In genomic region chr6:22613695-22614094, GRCh38 we compare ENCODE assay signal across 16 cellular contexts. TPM values are rescaled to one million over a fixed set of nuclear protein-coding genes. Genes with fewer than 3 reads are reported as not detected.
DNase-seq lines count a peak whose midpoint lies in the region; ATAC-seq, FAIRE-seq and TF ChIP-seq lines count a peak whose summit lies in the region.
"Had no signal": no experiment of that assay in that cellular context is flagged by ENCODE, and none has a peak within 500 bp of the region (broad histone marks: within the 10 kb centered on the region; RNA-seq: fewer than 3 reads in every experiment).

No MANE protein-coding gene starts in this region.

- peaks cover 2% of the 10 kb centered on the region for H3K36me3 Mint-ChIP-seq in chondrocyte (ENCODE audit: low read depth)

- no peak overlapping the region for H3K4me2 ChIP-seq in PC-9

- H3K4me1 Mint-ChIP-seq in chondrocyte (ENCODE audit: low read depth): peaks cover 42% of the 10 kb centered on the region

- H3K27ac ChIP-seq in heart right ventricle (peak overlapping the region in 5 of 10 donors; percentile 33 to 69 (median 63)), PC-9 (no peak overlapping the region)
- H3K27ac ChIP-seq: cardiac muscle cell had no signal

- peaks cover 9% of the 10 kb centered on the region for H3K9me3 Mint-ChIP-seq in chondrocyte (ENCODE audit: low read depth)

- no peaks in the 10 kb centered on the region for H4K20me1 ChIP-seq in PC-9 (ENCODE audit: insufficient read depth)

- H2AFZ ChIP-seq in PC-9: no peak overlapping the region

- H3K4me3 Mint-ChIP-seq in chondrocyte (ENCODE audit: unreplicated experiment): no peak overlapping the region

- WGBS in heart right ventricle, 2 donors: 15 to 16% methylated on average over 3 of the region's 3 CpGs

- peak in 7 of 8 donors; percentile 58 to 91 (median 85) for ATAC-seq in heart right ventricle
- no peak for ATAC-seq in Right ventricle myocardium inferior

- CTCF ChIA-PET in PC-9 (lab: Charles Lee): no interaction called here

- peak overlapping the region; percentile 83 for H3K27ac Mint-ChIP-seq in chondrocyte (ENCODE audit: unreplicated experiment)

- H3K79me2 ChIP-seq in PC-9 (ENCODE audit: low read depth): no peaks in the 10 kb centered on the region

- BruUV-seq in PC-9 (replicated peaks; lab: Mats Ljungman, UMichigan): no TSS peak

- FAIRE-seq in urothelium cell line (lab: Jason Lieb, UNC): no peak
- FAIRE-seq: HTR-8/SVneo had no signal

- no peaks in the 10 kb centered on the region for H3F3A ChIP-seq in PC-9 (ENCODE audit: insufficient read depth, low read depth)

- intact Hi-C loops in heart right ventricle (cut with DNase I) (loop anchor here in 1 of 10 donors (5.0 kb wide), 1 partner anchor 1021 kb away; the partner anchor contains the start of gene SOX4), Right ventricle myocardium inferior (cut with DNase I) (loop anchor here (5.0 to 10.0 kb wide), 2 partner anchors 54 to 139 kb away; no protein-coding TSS in a partner anchor), PC-9 (cut with micrococcal nuclease; ENCODE audit: unreplicated experiment) (no loop called here)

- no peaks in the 10 kb centered on the region for H3K9me2 ChIP-seq in PC-9 (ENCODE audit: insufficient read depth)

- TF ChIP-seq CTCF in heart right ventricle (IDR thresholded peaks at IDR 0.05) (no peak), chondrocyte (IDR thresholded peaks at IDR 0.05) (no peak), kidney epithelial cell (IDR thresholded peaks at IDR 0.05; ENCODE audit: insufficient read depth, low read length, poor library complexity, severe bottlenecking) (no peak), PC-9 (conservative IDR thresholded peaks at IDR 0.05) (no peak)

- H3K36me3 ChIP-seq in heart right ventricle: no peaks in the 10 kb centered on the region
- H3K36me3 ChIP-seq in kidney epithelial cell (ENCODE audit: control insufficient read depth, insufficient read depth, low read length): no peaks in the 10 kb centered on the region
- no peaks in the 10 kb centered on the region for H3K36me3 ChIP-seq in PC-9 (ENCODE audit: low read depth)
- H3K36me3 ChIP-seq: cardiac muscle cell had no signal

- H3K27me3 Mint-ChIP-seq in chondrocyte (ENCODE audit: low read depth): no peaks in the 10 kb centered on the region

- H3K27me3 ChIP-seq in heart right ventricle (no peaks in the 10 kb centered on the region), kidney epithelial cell (ENCODE audit: control insufficient read depth, insufficient read depth, low read length) (no peaks in the 10 kb centered on the region), PC-9 (ENCODE audit: insufficient read depth, low read depth) (no peaks in the 10 kb centered on the region)
- H3K27me3 ChIP-seq: cardiac muscle cell had no signal

- H3K4me1 ChIP-seq in heart right ventricle (peaks cover 3 to 36% (median 21%) of the 10 kb centered on the region in 9 donors), PC-9 (replicated peaks; ENCODE audit: insufficient read depth) (no peaks in the 10 kb centered on the region)

- POLR2A ChIA-PET in PC-9 (lab: Charles Lee; ENCODE audit: unreplicated experiment): no interaction called here

- H3K4me3 ChIP-seq in heart right ventricle (no peak overlapping the region), kidney epithelial cell (ENCODE audit: low read depth, low read length) (no peak overlapping the region), PC-9 (no peak overlapping the region)
- H3K4me3 ChIP-seq: cardiac muscle cell had no signal

- H3K9me3 ChIP-seq in heart right ventricle (peaks cover 0 to 35% (median 26%) of the 10 kb centered on the region in 11 donors), PC-9 (ENCODE audit: insufficient read depth, low read depth) (no peaks in the 10 kb centered on the region)

- DNase-seq in heart right ventricle (peak in 1 of 2 donors; percentile 32), Right ventricle myocardium inferior (ENCODE audit: missing footprints) (no peak), chondrocyte (ENCODE audit: low spot score) (no peak), kidney epithelial cell (ENCODE audit: low read depth) (peak; percentile 58), urothelium cell line (ENCODE audit: low spot score) (peak; percentile 14), NCI-H2081 treated with DMSO at 0.1 percent for 48 hours (lab: John Stamatoyannopoulos, UW) (no peak), SK-N-DZ (ENCODE audit: low spot score) (no peak), PC-9 (no peak)
- DNase-seq: hypothalamus; NCI-H187 treated with DMSO at 0.1 percent for 48 hours; stimulated activated CD4-positive, alpha-beta T cell treated with anti-CD3 and anti-CD28 coated beads, Interleukin-1b, Interleukin-23, amount 100 ng/mL, for 48 hours; stimulated activated naive CD4-positive, alpha-beta T cell treated with Interleukin-2 at 50 U/mL for 16 hours had no signal

RNA-seq across cellular contexts. Expression of gene HDGFL1, which starts 44.3 kb away (rescaled TPM):
- not detected for total RNA-seq in heart right ventricle
- polyA plus RNA-seq in heart right ventricle: not detected
- not detected for total RNA-seq in Right ventricle myocardium inferior
- total RNA-seq in chondrocyte: not detected in 3 replicates
- total RNA-seq in kidney epithelial cell: not detected in 2 replicates
- polyA plus RNA-seq in SK-N-DZ (2014; cell fraction: cytosol; rRNA removed): not detected in 2 replicates
- 0.08 TPM in 1 of 2 replicates, not detected in the other for polyA plus RNA-seq in SK-N-DZ (2014; cell fraction: nucleus; rRNA removed)
- not detected in 2 replicates for total RNA-seq in PC-9 (2021)
- total RNA-seq: A673, cardiac muscle cell, G401 had no signal
- polyA plus RNA-seq: cardiac muscle cell had no signal

Comparison
In these comparisons a context has a peak if more than half of its experiments do, and no peak if none do; other contexts are left out.
1. DNase-seq: peak in kidney epithelial cell (single experiment) and urothelium cell line (single experiment); none in Right ventricle myocardium inferior (single experiment), chondrocyte (single experiment), NCI-H2081 treated with DMSO at 0.1 percent for 48 hours (single experiment), SK-N-DZ (single experiment) and PC-9 (0 of 2).